Comparison of ENCODE assay signal across 16 cellular contexts in genomic region chr20:20138301-20139064, GRCh38.
DNase-seq lines count a peak whose midpoint lies in the region; ATAC-seq, FAIRE-seq and TF ChIP-seq lines count a peak whose summit lies in the region.
"Had no signal": no experiment of that assay in that cellular context is flagged by ENCODE, and none has a peak within 500 bp of the region (broad histone marks: within the 10 kb centered on the region; RNA-seq: fewer than 3 reads in every experiment).

No MANE protein-coding gene starts in this region.

- H3K27me3 ChIP-seq in right atrium auricular region = no peaks in the 10 kb centered on the region
- no peaks in the 10 kb centered on the region for H3K27me3 ChIP-seq in H1 (replicated peaks in 1 of 4; ENCODE audit: control insufficient read depth in 3 of 4, extremely low read depth in 1 of 4, insufficient read depth in 3 of 4, low read length in 3 of 4)
- H3K27me3 ChIP-seq: BE2C had no signal

- no peak overlapping the region for H3K18ac ChIP-seq in H1 (ENCODE audit: extremely low read depth, low read length)

- POLR2A ChIA-PET in H1 (lab: Charles Lee; ENCODE audit: partially characterized antibody) = no interaction called here

- H4K5ac ChIP-seq in H1 (ENCODE audit: insufficient read length, low read depth, low read length) = no peak overlapping the region

- no peak overlapping the region for H2BK12ac ChIP-seq in H1 (ENCODE audit: low read depth, low read length)

- no peaks in the 10 kb centered on the region for H3K4me1 ChIP-seq in right atrium auricular region
- H3K4me1 ChIP-seq in H1 (replicated peaks in 1 of 4; ENCODE audit: control insufficient read depth in 3 of 4, insufficient read depth in 4 of 4, low read length in 3 of 4) = peaks cover 0 to 3% (median under 1%) of the 10 kb centered on the region in 4 experiments; a peak in 2 of 7 replicates
- H3K4me1 ChIP-seq in kidney (ENCODE audit: control insufficient read depth in 1 of 2, insufficient read depth in 1 of 2, low read depth in 1 of 2, low read length in 2 of 2) = no peaks in the 10 kb centered on the region
- H3K4me1 ChIP-seq: BE2C had no signal

- no peak for TF ChIP-seq POLR2A in H1 (IDR thresholded peaks at IDR 0.05; ENCODE audit: control extremely low read depth in 1 of 2, low read depth in 2 of 2, low read length in 2 of 2)

- no peak overlapping the region for H3K23ac ChIP-seq in H1 (ENCODE audit: insufficient read length)

- H3K27ac ChIP-seq in right atrium auricular region (peak overlapping the region in 1 of 2 donors; percentile 59), H1 (ENCODE audit: low read depth, low read length) (no peak overlapping the region), kidney (ENCODE audit: low read depth in 2 of 2, low read length in 2 of 2) (no peak overlapping the region)

- no peak overlapping the region for H3K56ac ChIP-seq in H1 (replicated peaks; ENCODE audit: insufficient read length, low read depth, low read length)

- ATAC-seq in Right ventricle myocardium inferior (peak; percentile 90), GM21786 (IDR thresholded peaks at IDR 0.05; ENCODE audit: unreplicated experiment) (no peak)

- H4K20me1 ChIP-seq in H1 (replicated peaks in 1 of 2; ENCODE audit: control insufficient read depth in 1 of 2, insufficient read depth in 2 of 2, low read length in 2 of 2) = no peaks in the 10 kb centered on the region

- no peak overlapping the region for H4K91ac ChIP-seq in H1 (replicated peaks; ENCODE audit: insufficient read length, low read length)

- peak in 1 of 2 experiments; percentile 22; a peak in 1 of 4 replicates for TF ChIP-seq RAD21 in H1 (IDR thresholded peaks at IDR 0.05 in 1 of 2, conservative IDR thresholded peaks at IDR 0.05 in 1 of 2; ENCODE audit: low read depth in 2 of 2, low read length in 2 of 2)

- peak overlapping the region; percentile 63; the same call in 1 of the 2 replicates for H2AFZ ChIP-seq in H1 (ENCODE audit: low read length)

- no peak overlapping the region for H2BK15ac ChIP-seq in H1 (ENCODE audit: low read length)

- no peak overlapping the region for H3K4ac ChIP-seq in H1 (replicated peaks; ENCODE audit: insufficient read length, low read depth, low read length)

- no peaks in the 10 kb centered on the region for H3K23me2 ChIP-seq in H1 (ENCODE audit: low read depth, low read length)

- H3K9me3 ChIP-seq in right atrium auricular region (peaks cover 0 to 5% of the 10 kb centered on the region in 2 donors), H1 (ENCODE audit: insufficient read depth in 2 of 2, low read depth in 1 of 2, low read length in 1 of 2) (no peaks in the 10 kb centered on the region), kidney (ENCODE audit: control insufficient read depth in 1 of 2, low read length in 2 of 2) (peaks cover 0 to 7% of the 10 kb centered on the region in 2 donors)
- H3K9me3 ChIP-seq: BE2C had no signal

- no peak overlapping the region; the same call in 1 of the 2 replicates for H4K8ac ChIP-seq in H1 (ENCODE audit: extremely low read depth, insufficient read depth, low read length)

- intact Hi-C loops in Right ventricle myocardium inferior (cut with DNase I) = loop anchor here (1.0 to 5.0 kb wide), 2 partner anchors 50 to 74 kb away; no protein-coding TSS in a partner anchor
- intact Hi-C loops in kidney (cut with DNase I) = no loop called here

- H3K4me2 ChIP-seq in H1 (ENCODE audit: insufficient read depth in 1 of 2, low read depth in 2 of 2, low read length in 2 of 2) = no peak overlapping the region

- H3K79me1 ChIP-seq in H1 (ENCODE audit: low read depth, low read length) = no peaks in the 10 kb centered on the region

- no peak overlapping the region for H2BK5ac ChIP-seq in H1 (ENCODE audit: low read depth, low read length)

- H3K9ac ChIP-seq in H1 (replicated peaks in 1 of 4; ENCODE audit: extremely low read depth in 1 of 4, low read depth in 3 of 4, low read length in 3 of 4) (no peak overlapping the region), kidney (ENCODE audit: low read length in 2 of 2) (no peak overlapping the region)

- no peak overlapping the region for H3K14ac ChIP-seq in H1 (ENCODE audit: insufficient read length)

- TF ChIP-seq EP300 in H1 (IDR thresholded peaks at IDR 0.05; ENCODE audit: borderline replicate concordance in 1 of 2, low read depth in 2 of 2, low read length in 2 of 2) = no peak

- H3K79me2 ChIP-seq in H1 (ENCODE audit: control insufficient read depth in 1 of 2, insufficient read depth in 2 of 2, low read length in 2 of 2) = no peaks in the 10 kb centered on the region

- DNase-seq in Right ventricle myocardium inferior (ENCODE audit: missing footprints) (no peak), right atrium auricular region (ENCODE audit: low spot score) (no peak), H1 (ENCODE audit: low read depth in 1 of 2, low spot score in 2 of 2) (no peak), kidney (peak; percentile 20), GDM1 (lab: John Stamatoyannopoulos, UW) (no peak), retina (no peak)
- DNase-seq: BE2C; Calu3; CD4-positive, alpha-beta memory T cell; HCEC 1CT; NCI-H1092 treated with DMSO at 0.1 percent for 48 hours; NCI-H146; NCI-H2029 treated with DMSO at 0.1 percent for 48 hours; NCI-H526; OCI-M1 had no signal

- no peak for TF ChIP-seq CTCF in right atrium auricular region (IDR thresholded peaks at IDR 0.05)
- no peak for TF ChIP-seq CTCF in H1 (IDR thresholded peaks at IDR 0.05; ENCODE audit: control extremely low read depth in 1 of 3, insufficient read depth in 1 of 3, low read depth in 1 of 3, low read length in 3 of 3)
- no peak for TF ChIP-seq CTCF in kidney (IDR thresholded peaks at IDR 0.05; ENCODE audit: borderline replicate concordance, extremely low read depth, insufficient read depth)

- H2AK5ac ChIP-seq in H1 (ENCODE audit: low read depth, low read length) = no peak overlapping the region

- no peaks in the 10 kb centered on the region for H3K36me3 ChIP-seq in right atrium auricular region
- no peaks in the 10 kb centered on the region for H3K36me3 ChIP-seq in H1 (ENCODE audit: control insufficient read depth in 2 of 4, insufficient read depth in 4 of 4, low read length in 3 of 4)
- H3K36me3 ChIP-seq in kidney (ENCODE audit: control insufficient read depth in 1 of 2, insufficient read depth in 2 of 2, low read length in 2 of 2) = no peaks in the 10 kb centered on the region
- H3K36me3 ChIP-seq: BE2C had no signal

- no peak for FAIRE-seq in H1 (lab: Jason Lieb, UNC)
- FAIRE-seq in kidney (lab: Jason Lieb, UNC) = no peak

- no peak overlapping the region for H2BK120ac ChIP-seq in H1 (replicated peaks; ENCODE audit: low read depth, low read length)

- no peak overlapping the region for H3K4me3 ChIP-seq in right atrium auricular region
- H3K4me3 ChIP-seq in H1 (ENCODE audit: extremely low read depth in 1 of 4, insufficient read depth in 2 of 4, low read depth in 3 of 4, low read length in 4 of 4) = no peak overlapping the region
- H3K4me3 ChIP-seq in kidney (ENCODE audit: low read length in 2 of 2) = no peak overlapping the region

- 81% methylated on average over 4 of the region's 4 CpGs; no CpG with 5 or more reads in 1 of the 2 experiments for WGBS in H1 (ENCODE audit: extremely low coverage in 1 of 2, insufficient coverage in 1 of 2, insufficient read length in 1 of 2, insufficient replicate concordance in 2 of 2, low coverage in 1 of 2, low lambda C conversion rate in 2 of 2, missing lambda C conversion rate in 1 of 2), 2 experiments

- no peak overlapping the region for H2BK20ac ChIP-seq in H1 (ENCODE audit: low read length)

- CTCF ChIA-PET in H1 (lab: Charles Lee; ENCODE audit: partially characterized antibody) = interaction anchor here (1.0 to 1.3 kb wide), 3 partner anchors 22 to 102 kb away, joined by 3 to 4 read pairs (median 3); no protein-coding TSS in a partner anchor

TF ChIP-seq in H1, 55 proteins besides CTCF, POLR2A, EP300 and RAD21 (continues in another document):
- no peak for TF ChIP-seq KDM4A (IDR thresholded peaks at IDR 0.05; ENCODE audit: low read depth, low read length, severe bottlenecking)
- no peak for TF ChIP-seq ZNF274 (IDR thresholded peaks at IDR 0.05; ENCODE audit: borderline replicate concordance, extremely low read depth, low read length)
- TF ChIP-seq GTF2F1 (IDR thresholded peaks at IDR 0.05; ENCODE audit: borderline replicate concordance, low read depth, low read length) = no peak
- no peak for TF ChIP-seq TEAD4 (IDR thresholded peaks at IDR 0.05; ENCODE audit: low read depth, low read length)
- no peak for TF ChIP-seq RXRA (IDR thresholded peaks at IDR 0.05; ENCODE audit: insufficient read depth, low read depth, low read length)
- TF ChIP-seq POLR2AphosphoS5 (IDR thresholded peaks at IDR 0.05; ENCODE audit: low read depth, low read length) = no peak
- no peak for TF ChIP-seq JUN (IDR thresholded peaks at IDR 0.05; ENCODE audit: low read depth, low read length)
- TF ChIP-seq POU5F1 (IDR thresholded peaks at IDR 0.05; ENCODE audit: low read depth, low read length) = no peak
- no peak for TF ChIP-seq CREB1 (IDR thresholded peaks at IDR 0.05)
- no peak for TF ChIP-seq MAFK (IDR thresholded peaks at IDR 0.05; ENCODE audit: low read depth, low read length)
- TF ChIP-seq EZH2 (IDR thresholded peaks at IDR 0.05; ENCODE audit: low read depth, low read length, severe bottlenecking) = no peak
- TF ChIP-seq E2F6 (IDR thresholded peaks at IDR 0.05) = no peak
- TF ChIP-seq, protein P1, sequence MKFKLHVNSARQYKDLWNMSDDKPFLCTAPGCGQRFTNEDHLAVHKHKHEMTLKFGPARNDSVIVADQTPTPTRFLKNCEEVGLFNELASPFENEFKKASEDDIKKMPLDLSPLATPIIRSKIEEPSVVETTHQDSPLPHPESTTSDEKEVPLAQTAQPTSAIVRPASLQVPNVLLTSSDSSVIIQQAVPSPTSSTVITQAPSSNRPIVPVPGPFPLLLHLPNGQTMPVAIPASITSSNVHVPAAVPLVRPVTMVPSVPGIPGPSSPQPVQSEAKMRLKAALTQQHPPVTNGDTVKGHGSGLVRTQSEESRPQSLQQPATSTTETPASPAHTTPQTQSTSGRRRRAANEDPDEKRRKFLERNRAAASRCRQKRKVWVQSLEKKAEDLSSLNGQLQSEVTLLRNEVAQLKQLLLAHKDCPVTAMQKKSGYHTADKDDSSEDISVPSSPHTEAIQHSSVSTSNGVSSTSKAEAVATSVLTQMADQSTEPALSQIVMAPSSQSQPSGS (IDR thresholded peaks at IDR 0.05; ENCODE audit: low read length) = no peak
- TF ChIP-seq RBBP5 (IDR thresholded peaks at IDR 0.05; ENCODE audit: borderline replicate concordance, low read depth, low read length) = no peak
